In the genomic region with DNA sequence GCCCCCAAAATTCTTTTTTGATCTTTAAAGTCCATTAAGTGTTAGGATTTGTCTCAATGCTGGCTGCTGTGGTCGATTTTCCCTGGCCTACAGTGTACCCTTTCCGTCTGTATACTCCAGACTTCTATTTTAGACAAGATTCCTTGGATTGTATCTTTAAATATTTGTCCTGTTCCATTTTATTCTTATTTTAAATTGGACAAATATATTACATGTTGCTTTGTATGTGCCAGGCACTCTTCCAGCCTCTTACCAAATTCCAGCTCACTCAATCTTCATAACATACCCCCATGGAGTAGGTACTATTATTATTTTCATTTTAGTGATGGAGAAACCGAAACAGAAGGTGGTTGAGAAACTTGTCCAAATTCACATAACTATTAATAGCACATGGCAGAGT, we compare ENCODE assay signal across 28 cellular contexts. TPM values are rescaled to one million over a fixed set of nuclear protein-coding genes. Genes with fewer than 3 reads are reported as not detected.
"Had no signal": no experiment of that assay in that cellular context is flagged by ENCODE, and none has a peak within 500 bp of the region (broad histone marks: within the 10 kb centered on the region; RNA-seq: fewer than 3 reads in every experiment).

No MANE protein-coding gene starts in this region.

- H3K27me3 Mint-ChIP-seq: stimulated activated memory B cell treated with anti-CD40 and anti-IgM and Interleukin-4, amounts not matched to agents 10 μg/mL and 1 μg/mL and 100 μg/mL, for 72 hours; stimulated activated naive B cell treated with anti-CD40 and anti-IgM and Interleukin-4, amounts not matched to agents 10 μg/mL and 1 μg/mL and 100 μg/mL, for 72 hours; stimulated activated naive CD8-positive, alpha-beta T cell treated with anti-CD3 and anti-CD28 coated beads, Interleukin-15, amount 100 ng/mL, for 72 hours; type B pancreatic cell had no signal

- H3K9me3 ChIP-seq: stomach, suprapubic skin, testis, thyroid gland, tibial artery, transverse colon, upper lobe of left lung, upper lobe of right lung, uterus, vagina had no signal

- H3K4me3 Mint-ChIP-seq: stimulated activated effector memory CD8-positive, alpha-beta T cell treated with anti-CD3 and anti-CD28 coated beads, Interleukin-12 subunit alpha, Interleukin-12 subunit beta, amount 100 ng/mL, for 72 hours; stimulated activated memory B cell treated with anti-CD40 and anti-IgM and Interleukin-4, amounts not matched to agents 10 μg/mL and 1 μg/mL and 100 μg/mL, for 72 hours; stimulated activated naive B cell treated with anti-CD40 and anti-IgM and Interleukin-4, amounts not matched to agents 10 μg/mL and 1 μg/mL and 100 μg/mL, for 72 hours; stimulated activated naive CD8-positive, alpha-beta T cell treated with anti-CD3 and anti-CD28 coated beads, Interleukin-15, amount 100 ng/mL, for 72 hours; stimulated activated naive CD8-positive, alpha-beta T cell treated with anti-CD3 and anti-CD28 coated beads, Interleukin-15, Interleukin-2, amounts not matched to agents 100 ng/mL and 50 ng/mL, for 24 hours; type B pancreatic cell had no signal

- H3K27ac ChIP-seq: stomach, suprapubic skin, testis, thyroid gland, tibial nerve, transverse colon, upper lobe of left lung, upper lobe of right lung, uterus, vagina had no signal

- H3K36me3 ChIP-seq: stomach, suprapubic skin, thyroid gland, tibial artery, tibial nerve, transverse colon, upper lobe of left lung, upper lobe of right lung, uterus, vagina had no signal

- H3K27ac Mint-ChIP-seq: stimulated activated effector memory CD8-positive, alpha-beta T cell treated with anti-CD3 and anti-CD28 coated beads, Interleukin-12 subunit alpha, Interleukin-12 subunit beta, amount 100 ng/mL, for 72 hours; stimulated activated memory B cell treated with anti-CD40 and anti-IgM and Interleukin-4, amounts not matched to agents 10 μg/mL and 1 μg/mL and 100 μg/mL, for 72 hours; stimulated activated naive B cell treated with anti-CD40 and anti-IgM and Interleukin-4, amounts not matched to agents 10 μg/mL and 1 μg/mL and 100 μg/mL, for 72 hours; stimulated activated naive CD8-positive, alpha-beta T cell treated with anti-CD3 and anti-CD28 coated beads, Interleukin-15, amount 100 ng/mL, for 72 hours; stimulated activated naive CD8-positive, alpha-beta T cell treated with anti-CD3 and anti-CD28 coated beads, Interleukin-15, Interleukin-2, amounts not matched to agents 100 ng/mL and 50 ng/mL, for 24 hours; type B pancreatic cell had no signal

- DNase-seq: stimulated activated CD4-positive, alpha-beta T cell treated with anti-CD3 and anti-CD28 coated beads, Interleukin-2, amount 100 ng/mL, for 48 hours; stimulated activated CD4-positive, alpha-beta T cell treated with anti-CD3 and anti-CD28 coated beads, Interleukin-4, amount 100 ng/mL, for 1 hour; stimulated activated CD4-positive, alpha-beta T cell treated with anti-CD3 and anti-CD28 coated beads, Interleukin-4, amount 100 ng/mL, for 24 hours; stimulated activated CD4-positive, alpha-beta T cell treated with anti-CD3 and anti-CD28 coated beads, Interleukin-4, amount 100 ng/mL, for 4 hours; stimulated activated CD8-positive, alpha-beta memory T cell treated with anti-CD3 and anti-CD28 coated beads, Interleukin-4, amount 100 ng/mL, for 48 hours; stimulated activated naive B cell treated with anti-CD40 and anti-IgM and Interleukin-4, amounts not matched to agents 10 μg/mL and 1 μg/mL and 100 μg/mL, for 72 hours; stimulated activated naive CD4-positive, alpha-beta T cell; stimulated activated naive CD4-positive, alpha-beta T cell treated with Interleukin-2 at 50 U/mL for 16 hours; stimulated activated naive CD8-positive, alpha-beta T cell treated with anti-CD3 and anti-CD28 coated beads, Interleukin-15, amount 100 ng/mL, for 72 hours; stimulated activated naive CD8-positive, alpha-beta T cell treated with anti-CD3 and anti-CD28 coated beads, Interleukin-15, Interleukin-2, amounts not matched to agents 100 U/mL and 50 U/mL, for 24 hours; stomach; substantia nigra; testis; thyroid gland; tibial artery; transverse colon; trophoblast cell; upper lobe of left lung; upper lobe of right lung; uterus had no signal

- ATAC-seq: stimulated activated effector memory CD8-positive, alpha-beta T cell treated with anti-CD3 and anti-CD28 coated beads, Interleukin-12 subunit alpha, Interleukin-12 subunit beta, amount 100 ng/mL, for 72 hours; stimulated activated memory B cell treated with anti-CD40 and anti-IgM and Interleukin-4, amounts not matched to agents 10 μg/mL and 1 μg/mL and 100 μg/mL, for 72 hours; stimulated activated naive B cell treated with anti-CD40 and anti-IgM and Interleukin-4, amounts not matched to agents 10 μg/mL and 1 μg/mL and 100 μg/mL, for 72 hours; stimulated activated naive CD8-positive, alpha-beta T cell treated with anti-CD3 and anti-CD28 coated beads, Interleukin-15, amount 100 ng/mL, for 72 hours; stimulated activated naive CD8-positive, alpha-beta T cell treated with anti-CD3 and anti-CD28 coated beads, Interleukin-15, Interleukin-2, amounts not matched to agents 100 U/mL and 50 U/mL, for 24 hours; upper lobe of right lung had no signal

- H3K9me3 Mint-ChIP-seq: stimulated activated naive CD8-positive, alpha-beta T cell treated with anti-CD3 and anti-CD28 coated beads, Interleukin-15, Interleukin-2, amounts not matched to agents 100 ng/mL and 50 ng/mL, for 24 hours had no signal

- H3K4me3 ChIP-seq: stomach, suprapubic skin, testis, thyroid gland, tibial artery, tibial nerve, transverse colon, upper lobe of left lung, upper lobe of right lung, uterus, vagina had no signal

- H3K4me1 ChIP-seq: suprapubic skin, testis, thyroid gland, upper lobe of left lung, upper lobe of right lung, uterus, vagina had no signal

- H3K36me3 Mint-ChIP-seq: stimulated activated effector memory CD8-positive, alpha-beta T cell treated with anti-CD3 and anti-CD28 coated beads, Interleukin-12 subunit alpha, Interleukin-12 subunit beta, amount 100 ng/mL, for 72 hours; type B pancreatic cell had no signal

- H3K27me3 ChIP-seq: stomach, suprapubic skin, testis, thyroid gland, tibial artery, tibial nerve, transverse colon, upper lobe of left lung, upper lobe of right lung, uterus, vagina had no signal

RNA-seq across cellular contexts. Expression of a gene that starts 58.1 kb away (rescaled TPM):
- total RNA-seq: subcutaneous adipose tissue, suprapubic skin, vagina had no signal
